In genomic region chr19:13012390-13012689, GRCh38 we compare ENCODE assay signal across 10 cellular contexts. TPM values are rescaled to one million over a fixed set of nuclear protein-coding genes. Genes with fewer than 3 reads are reported as not detected.
A peak's percentile ranks its signal among the peaks of the same experiment; 100 is the strongest.
DNase-seq lines count a peak whose midpoint lies in the region; ATAC-seq and TF ChIP-seq lines count a peak whose summit lies in the region.
"Had no signal": no experiment of that assay in that cellular context is flagged by ENCODE, and none has a peak within 500 bp of the region (broad histone marks: within the 10 kb centered on the region; RNA-seq: fewer than 3 reads in every experiment).

No MANE protein-coding gene starts in this region.

- no peak overlapping the region for H3K27ac ChIP-seq in CD8-positive, alpha-beta T cell (ENCODE audit: low read depth, low read length)
- H3K27ac ChIP-seq in esophagus squamous epithelium: peak overlapping the region; percentile 90 to 98 (median 92)
- no peak overlapping the region; the same call in 1 of the 2 replicates for H3K27ac ChIP-seq in SJCRH30

- peak overlapping the region; percentile 98 for H3K4me2 ChIP-seq in skeletal muscle satellite cell (ENCODE audit: low read length)

- peak overlapping the region; percentile 87 for H3K4me3 Mint-ChIP-seq in CD8-positive, alpha-beta T cell
- H3K4me3 Mint-ChIP-seq in WTC11: peak overlapping the region; percentile 58

- TF ChIP-seq POLR2A in esophagus squamous epithelium (IDR thresholded peaks at IDR 0.05): no peak

- POLR2A ChIA-PET in CD8-positive, alpha-beta T cell (lab: Charles Lee): no interaction called here
- POLR2A ChIA-PET in WTC11 (lab: Charles Lee): no interaction called here
- POLR2A ChIA-PET in GM10248 (lab: Yijun Ruan, JAX): no interaction called here

- H3K27me3 ChIP-seq in CD8-positive, alpha-beta T cell (ENCODE audit: insufficient read depth, low read length): peaks cover 34% of the 10 kb centered on the region
- peaks cover 0 to 38% (median 0%) of the 10 kb centered on the region in 4 donors for H3K27me3 ChIP-seq in esophagus squamous epithelium
- H3K27me3 ChIP-seq in skeletal muscle satellite cell (ENCODE audit: control insufficient read depth, insufficient read depth, low read length): no peaks in the 10 kb centered on the region
- H3K27me3 ChIP-seq in SJCRH30: no peaks in the 10 kb centered on the region

- no peaks in the 10 kb centered on the region for H3K36me3 ChIP-seq in CD8-positive, alpha-beta T cell (ENCODE audit: insufficient read depth, low read length)
- H3K36me3 ChIP-seq in esophagus squamous epithelium: peaks cover 0 to 5% (median 0%) of the 10 kb centered on the region in 3 donors
- H3K36me3 ChIP-seq in skeletal muscle satellite cell (ENCODE audit: insufficient read depth, low read length): no peaks in the 10 kb centered on the region
- no peaks in the 10 kb centered on the region for H3K36me3 ChIP-seq in SJCRH30

- H3K9ac ChIP-seq in skeletal muscle satellite cell (ENCODE audit: low read depth, low read length): peak overlapping the region; percentile 92

- ATAC-seq in CD8-positive, alpha-beta T cell: no peak
- ATAC-seq in WTC11: no peak

- CTCF ChIA-PET in CD8-positive, alpha-beta T cell (lab: Charles Lee): interaction anchor here (2.9 kb wide), 1 partner anchor 49 kb away, joined by 15 read pairs; no protein-coding TSS in a partner anchor
- CTCF ChIA-PET in WTC11 (lab: Charles Lee) (no interaction called here), GM10248 (lab: Yijun Ruan, JAX) (interaction anchor here (1.2 kb wide), 1 partner anchor 102 kb away, joined by 3 read pairs; no protein-coding TSS in a partner anchor)

- H3K27ac Mint-ChIP-seq in CD8-positive, alpha-beta T cell: no peak overlapping the region
- no peak overlapping the region for H3K27ac Mint-ChIP-seq in WTC11
- H3K27ac Mint-ChIP-seq: endodermal cell had no signal

- TF ChIP-seq CTCF in CD8-positive, alpha-beta T cell (IDR thresholded peaks at IDR 0.05): no peak
- no peak for TF ChIP-seq CTCF in WTC11 (IDR thresholded peaks at IDR 0.05)
- no peak for TF ChIP-seq CTCF in esophagus squamous epithelium (IDR thresholded peaks at IDR 0.05)
- no peak for TF ChIP-seq CTCF in GM10248 (IDR thresholded peaks at IDR 0.05; ENCODE audit: control extremely low read depth, extremely low read depth, low read depth, missing control alignments)

- intact Hi-C loops in CD8-positive, alpha-beta T cell (cut with DNase I, micrococcal nuclease): no loop called here
- intact Hi-C loops in esophagus squamous epithelium (cut with DNase I): no loop called here

- peaks cover 31% of the 10 kb centered on the region for H3K4me1 ChIP-seq in CD8-positive, alpha-beta T cell (ENCODE audit: insufficient read depth, low read length)
- H3K4me1 ChIP-seq in esophagus squamous epithelium: peaks cover 74 to 100% (median 75%) of the 10 kb centered on the region in 3 donors
- H3K4me1 ChIP-seq in skeletal muscle satellite cell (ENCODE audit: control insufficient read depth, insufficient read depth, low read length): peaks cover 68% of the 10 kb centered on the region
- peaks cover 16% of the 10 kb centered on the region for H3K4me1 ChIP-seq in SJCRH30

- whole genome bisulfite sequencing in esophagus squamous epithelium, 2 donors: no CpG with 5 or more reads among the region's 23 CpGs

- H3K36me3 Mint-ChIP-seq in CD8-positive, alpha-beta T cell: no peaks in the 10 kb centered on the region
- peaks cover 3% of the 10 kb centered on the region; the same call in 1 of the 2 replicates for H3K36me3 Mint-ChIP-seq in WTC11

- no peak for DNase-seq in CD8-positive, alpha-beta T cell
- DNase-seq in WTC11 (ENCODE audit: low spot score) (no peak), esophagus squamous epithelium (lab: John Stamatoyannopoulos, UW) (no peak), GM10248 (ENCODE audit: extremely low spot score) (no peak), occipital lobe (lab: John Stamatoyannopoulos, UW) (no peak), SJCRH30 (no peak), HuH-7 (ENCODE audit: low spot score) (no peak)
- DNase-seq: stimulated activated naive CD4-positive, alpha-beta T cell treated with Interleukin-2 at 50 U/mL for 16 hours had no signal

- H3K27me3 Mint-ChIP-seq in CD8-positive, alpha-beta T cell (ENCODE audit: low read depth): peaks cover 70% of the 10 kb centered on the region
- peaks cover 100% of the 10 kb centered on the region for H3K27me3 Mint-ChIP-seq in WTC11 (ENCODE audit: low read depth)

- no peaks in the 10 kb centered on the region for H3K9me3 ChIP-seq in CD8-positive, alpha-beta T cell (ENCODE audit: low read length)
- H3K9me3 ChIP-seq in esophagus squamous epithelium (no peaks in the 10 kb centered on the region), skeletal muscle satellite cell (replicated peaks; ENCODE audit: low read length) (no peaks in the 10 kb centered on the region), SJCRH30 (replicated peaks) (no peaks in the 10 kb centered on the region)

- no peaks in the 10 kb centered on the region for H3K9me3 Mint-ChIP-seq in CD8-positive, alpha-beta T cell
- no peaks in the 10 kb centered on the region for H3K9me3 Mint-ChIP-seq in WTC11

- peak overlapping the region; percentile 44 for H3K4me3 ChIP-seq in CD8-positive, alpha-beta T cell (ENCODE audit: low read depth, low read length)
- H3K4me3 ChIP-seq in esophagus squamous epithelium: peak overlapping the region; percentile 26 to 61 (median 42)
- peak overlapping the region; percentile 69 for H3K4me3 ChIP-seq in skeletal muscle satellite cell (ENCODE audit: low read length)
- H3K4me3 ChIP-seq in SJCRH30: no peak overlapping the region

- peaks cover 25% of the 10 kb centered on the region for H3K4me1 Mint-ChIP-seq in CD8-positive, alpha-beta T cell (ENCODE audit: low read depth)
- peaks cover 53% of the 10 kb centered on the region for H3K4me1 Mint-ChIP-seq in WTC11

TF ChIP-seq in WTC11, 78 proteins besides CTCF, POLR2A, EP300 and RAD21 (continues in another document):
- TF ChIP-seq ZNF532 (CRISPR knock-in tag; IDR thresholded peaks at IDR 0.05; ENCODE audit: borderline replicate concordance) (no peak), PREB (CRISPR knock-in tag; IDR thresholded peaks at IDR 0.05; ENCODE audit: borderline replicate concordance) (no peak), ELF4 (CRISPR knock-in tag; IDR thresholded peaks at IDR 0.05; ENCODE audit: low read depth) (no peak), ZNF219 (CRISPR knock-in tag; IDR thresholded peaks at IDR 0.05; ENCODE audit: borderline replicate concordance) (no peak), NR3C1 (CRISPR knock-in tag; conservative IDR thresholded peaks at IDR 0.05; ENCODE audit: low read depth) (no peak)

RNA-seq across cellular contexts. Expression of gene NFIX, which starts 17.1 kb away (rescaled TPM):
- total RNA-seq in CD8-positive, alpha-beta T cell: 1 to 10 TPM; 2.5 to 5.0 TPM
- 0.44 to 1.5 TPM (median 1.4 TPM) in 3 replicates for total RNA-seq in WTC11 (2021)
- 10 to 100 TPM; 32.3 to 81.2 (median 51.6) TPM for total RNA-seq in esophagus squamous epithelium
- 41.6 and 60.9 TPM in 2 replicates for total RNA-seq in skeletal muscle satellite cell (2012; rRNA removed)
- total RNA-seq in occipital lobe: 124 TPM
- 20.2 and 22.4 TPM in 2 replicates for total RNA-seq in SJCRH30 (2014; rRNA removed; shearing (Covaris generic))

RNA-seq across cellular contexts. Expression of gene DAND5, which starts 43.0 kb away (rescaled TPM):
- total RNA-seq in CD8-positive, alpha-beta T cell: not detected
- total RNA-seq in WTC11 (2021): 0.18 to 0.23 TPM (median 0.22 TPM) in 3 replicates
- total RNA-seq in esophagus squamous epithelium: not detected
- total RNA-seq in skeletal muscle satellite cell (2012; rRNA removed): not detected in 2 replicates
- total RNA-seq in occipital lobe: not detected
- not detected in 2 replicates for total RNA-seq in SJCRH30 (2014; rRNA removed; shearing (Covaris generic))

RNA-seq across cellular contexts. Expression of gene GADD45GIP1, which starts 55.3 kb away (rescaled TPM):
- 10 to 100 TPM; 13.2 to 14.4 TPM for total RNA-seq in CD8-positive, alpha-beta T cell
- total RNA-seq in WTC11 (2021) (54.4 to 57.9 TPM (median 56.1 TPM) in 3 replicates), esophagus squamous epithelium (10 to 100 TPM; 34.4 to 59.7 (median 44.9) TPM), occipital lobe (13.3 TPM)
- 21.3 and 26.4 TPM in 2 replicates for total RNA-seq in skeletal muscle satellite cell (2012; rRNA removed)
- 59.9 and 71.5 TPM in 2 replicates for total RNA-seq in SJCRH30 (2014; rRNA removed; shearing (Covaris generic))

Comparison
In these comparisons a context has a peak if more than half of its experiments do, and no peak if none do; other contexts are left out.
1. H3K27ac ChIP-seq: peak in esophagus squamous epithelium (4 of 4); none in CD8-positive, alpha-beta T cell (single experiment) and SJCRH30 (single experiment).